ENCODE assay signal across 8 cellular contexts in the genomic region with DNA sequence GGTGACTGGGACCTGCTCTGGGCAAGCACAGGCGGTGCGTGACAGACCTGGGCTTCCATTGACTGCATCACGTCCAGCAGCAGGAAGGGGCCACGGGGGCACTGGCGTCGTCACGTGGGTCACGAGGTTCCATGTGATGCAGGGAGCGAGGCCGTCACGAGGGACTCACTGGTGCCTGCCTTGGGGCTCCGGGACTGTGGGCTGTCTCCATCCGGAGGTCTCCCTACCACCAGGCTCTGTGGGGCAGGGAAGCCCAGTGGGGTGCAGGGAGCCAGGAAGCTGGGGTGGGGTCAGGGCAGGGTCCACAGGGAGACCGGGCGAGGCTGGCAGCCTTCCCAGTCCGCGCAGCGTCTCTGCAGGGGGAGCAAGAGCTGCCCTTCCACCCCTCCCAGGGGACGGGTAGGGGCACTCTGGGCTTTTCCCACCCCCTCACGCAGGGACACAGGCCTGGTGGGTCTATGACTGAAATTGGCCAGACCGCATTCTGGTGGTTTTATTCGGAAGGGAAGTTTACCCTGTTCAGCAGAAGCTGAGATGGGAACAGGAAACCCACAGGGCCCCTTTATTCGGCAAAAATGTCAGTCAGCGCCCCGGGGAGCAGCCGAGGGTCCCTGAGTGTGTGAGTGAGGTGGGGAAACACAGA. TPM values are rescaled to one million over a fixed set of nuclear protein-coding genes. Genes with fewer than 3 reads are reported as not detected.
DNase-seq lines count a peak whose midpoint lies in the region; ATAC-seq and TF ChIP-seq lines count a peak whose summit lies in the region.

No MANE protein-coding gene starts in this region.

- no peak overlapping the region for H3K9ac ChIP-seq in parathyroid adenoma

- H3K27ac ChIP-seq in esophagus squamous epithelium (peak overlapping the region; percentile 89 to 96 (median 90)), parathyroid adenoma (peak overlapping the region; percentile 95), vagina (peak overlapping the region; percentile 96)

- no peak for TF ChIP-seq CTCF in esophagus squamous epithelium (IDR thresholded peaks at IDR 0.05)
- no peak for TF ChIP-seq CTCF in parathyroid adenoma (IDR thresholded peaks at IDR 0.05)
- no peak for TF ChIP-seq CTCF in vagina (IDR thresholded peaks at IDR 0.05)

- ATAC-seq in GM21423 (IDR thresholded peaks at IDR 0.05; ENCODE audit: unreplicated experiment), result peak; percentile 37

- H3K4me3 ChIP-seq in esophagus squamous epithelium (peak overlapping the region; percentile 55 to 79 (median 68)), parathyroid adenoma (ENCODE audit: low read depth, low read length) (peak overlapping the region; percentile 84), vagina (peak overlapping the region; percentile 61 to 64)

- H3K27me3 ChIP-seq in esophagus squamous epithelium (no peaks in the 10 kb centered on the region), parathyroid adenoma (ENCODE audit: control insufficient read depth, insufficient read depth, low read length) (no peaks in the 10 kb centered on the region), vagina (no peaks in the 10 kb centered on the region)

- H3K79me2 ChIP-seq in parathyroid adenoma, result no peaks in the 10 kb centered on the region

- H3K4me2 ChIP-seq in parathyroid adenoma (ENCODE audit: low read length), result peak overlapping the region; percentile 99

- WGBS in esophagus squamous epithelium, 2 donors, result 0% methylated on average over 8 to 15 of the region's 26 CpGs

- DNase-seq in COLO668 (lab: John Stamatoyannopoulos, UW; ENCODE audit: unreplicated experiment), result peak; percentile 75
- DNase-seq in NCI-H128 (lab: John Stamatoyannopoulos, UW; ENCODE audit: unreplicated experiment), result peak; percentile 20
- peak; percentile 62 for DNase-seq in activated CD8-positive, alpha-beta memory T cell treated with anti-CD3 and anti-CD28 coated beads, Interleukin-2, amount 50 U/mL, for 4 hours
- peak; percentile 48 for DNase-seq in esophagus squamous epithelium (lab: John Stamatoyannopoulos, UW)
- DNase-seq in vagina (ENCODE audit: extremely low spot score in 2 of 2), result peak in 1 of 2 donors; percentile 94
- no peak for DNase-seq in NCI-H524 treated with DMSO at 0.1 percent for 48 hours (lab: John Stamatoyannopoulos, UW)

- H3K9me3 ChIP-seq in esophagus squamous epithelium (no peaks in the 10 kb centered on the region), parathyroid adenoma (ENCODE audit: control insufficient read depth, low read length) (no peaks in the 10 kb centered on the region), vagina (no peaks in the 10 kb centered on the region)

- H2AFZ ChIP-seq in parathyroid adenoma, result peak overlapping the region; percentile 74

- H3K4me1 ChIP-seq in esophagus squamous epithelium (peaks cover 22 to 59% (median 34%) of the 10 kb centered on the region in 3 donors), parathyroid adenoma (peaks cover 4% of the 10 kb centered on the region), vagina (peaks cover 56% of the 10 kb centered on the region)

- H3K36me3 ChIP-seq in esophagus squamous epithelium (peaks cover 0 to 28% (median 15%) of the 10 kb centered on the region in 3 donors), parathyroid adenoma (ENCODE audit: control insufficient read depth, insufficient read depth, low read length) (no peaks in the 10 kb centered on the region), vagina (peaks cover 0 to 23% of the 10 kb centered on the region in 2 donors)

- intact Hi-C loops in esophagus squamous epithelium (cut with DNase I), result no loop called here
- intact Hi-C loops in vagina (cut with DNase I), result no loop called here

- TF ChIP-seq POLR2A in esophagus squamous epithelium (IDR thresholded peaks at IDR 0.05) (peak in 2 of 4 donors; percentile 65 to 83), vagina (IDR thresholded peaks at IDR 0.05) (peak in 1 of 2 donors; percentile 90)

RNA-seq across cellular contexts. Expression of a gene that starts 0.4 kb away (rescaled TPM):
- 10 to 100 TPM; 13.8 to 39.5 (median 19.6) TPM for total RNA-seq in esophagus squamous epithelium
- 49.6 TPM for total RNA-seq in vagina

RNA-seq across cellular contexts. Expression of a gene that starts 25.7 kb away (rescaled TPM):
- under 1 TPM in 3 of 4 donors, not detected in 1; 0.35 to 0.76 (median 0.70) TPM for total RNA-seq in esophagus squamous epithelium
- not detected for total RNA-seq in vagina

RNA-seq across cellular contexts. Expression of a gene that starts 29.4 kb away (rescaled TPM):
- total RNA-seq in esophagus squamous epithelium, result 10 to 100 TPM; 11.8 to 29.1 (median 17.0) TPM
- 39.5 TPM for total RNA-seq in vagina

RNA-seq across cellular contexts. Expression of a gene that starts 30.8 kb away (rescaled TPM):
- total RNA-seq in esophagus squamous epithelium (10 to 100 TPM in 3 of 4 donors, 1 to 10 TPM in 1; 8.2 to 33.9 (median 11.3) TPM), vagina (16.2 TPM)
